In the genomic region with DNA sequence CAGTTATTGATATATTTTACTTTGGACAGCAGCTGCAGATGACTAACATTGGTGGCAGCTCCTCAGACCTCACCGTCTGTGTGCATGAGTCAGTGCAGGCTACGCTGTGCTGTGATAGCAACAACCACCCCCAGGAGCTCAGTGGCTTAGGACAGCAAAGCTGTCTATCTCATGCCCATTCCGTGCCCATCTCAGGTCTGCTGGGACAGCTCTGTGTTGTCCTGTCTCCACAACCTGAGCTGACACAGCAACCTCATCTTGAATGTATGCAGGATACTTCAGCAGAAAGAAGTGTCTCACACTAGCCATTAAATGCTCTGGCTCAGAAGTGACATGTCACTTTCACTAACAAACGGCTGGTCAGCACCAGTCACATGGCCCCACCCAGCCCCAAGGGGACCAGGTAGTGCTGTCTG, we compare ENCODE assay signal across 13 cellular contexts. TPM values are rescaled to one million over a fixed set of nuclear protein-coding genes. Genes with fewer than 3 reads are reported as not detected.
DNase-seq lines count a peak whose midpoint lies in the region; ATAC-seq and TF ChIP-seq lines count a peak whose summit lies in the region.
"Had no signal": no experiment of that assay in that cellular context is flagged by ENCODE, and none has a peak within 500 bp of the region (broad histone marks: within the 10 kb centered on the region; RNA-seq: fewer than 3 reads in every experiment).

No MANE protein-coding gene starts in this region.

- no peaks in the 10 kb centered on the region for H3K9me3 Mint-ChIP-seq in activated naive CD8-positive, alpha-beta T cell treated with anti-CD3 and anti-CD28 coated beads, Interleukin-2, amount 50 U/mL, for 24 hours
- no peaks in the 10 kb centered on the region for H3K9me3 Mint-ChIP-seq in activated naive CD8-positive, alpha-beta T cell treated with anti-CD3 and anti-CD28 coated beads for 36 hours
- no peaks in the 10 kb centered on the region for H3K9me3 Mint-ChIP-seq in stimulated activated effector memory CD8-positive, alpha-beta T cell treated with anti-CD3 and anti-CD28 coated beads, Interleukin-12 subunit alpha, Interleukin-12 subunit beta, amount 100 ng/mL, for 72 hours

- TF ChIP-seq CTCF in fibroblast of pulmonary artery (IDR thresholded peaks at IDR 0.05; ENCODE audit: low read length, missing control alignments): no peak

- H3K4me1 Mint-ChIP-seq in activated naive CD8-positive, alpha-beta T cell treated with anti-CD3 and anti-CD28 coated beads, Interleukin-2, amount 50 U/mL, for 24 hours: no peaks in the 10 kb centered on the region
- no peaks in the 10 kb centered on the region for H3K4me1 Mint-ChIP-seq in activated naive CD8-positive, alpha-beta T cell treated with anti-CD3 and anti-CD28 coated beads for 36 hours
- peaks cover 4% of the 10 kb centered on the region for H3K4me1 Mint-ChIP-seq in stimulated activated effector memory CD8-positive, alpha-beta T cell treated with anti-CD3 and anti-CD28 coated beads, Interleukin-12 subunit alpha, Interleukin-12 subunit beta, amount 100 ng/mL, for 72 hours

- no peak for DNase-seq in activated naive CD8-positive, alpha-beta T cell treated with anti-CD3 and anti-CD28 coated beads, Interleukin-2, amount 50 U/mL, for 24 hours
- DNase-seq in activated naive CD8-positive, alpha-beta T cell treated with anti-CD3 and anti-CD28 coated beads for 36 hours: no peak
- DNase-seq in fibroblast of pulmonary artery (ENCODE audit: low read depth): peak; percentile 79
- no peak for DNase-seq in stimulated activated effector memory CD8-positive, alpha-beta T cell treated with anti-CD3 and anti-CD28 coated beads, Interleukin-12 subunit alpha, Interleukin-12 subunit beta, amount 100 ng/mL, for 72 hours (ENCODE audit: low spot score in 2 of 2)
- no peak for DNase-seq in medulla oblongata (ENCODE audit: extremely low spot score)
- no peak for DNase-seq in NCI-H526 (lab: John Stamatoyannopoulos, UW)
- DNase-seq: NCI-H2227 treated with DMSO at 0.1 percent for 48 hours; stimulated activated CD4-positive, alpha-beta T cell treated with anti-CD3 and anti-CD28 coated beads, Interleukin-4, amount 100 ng/mL, for 1 hour had no signal

- H3K27ac Mint-ChIP-seq in activated naive CD8-positive, alpha-beta T cell treated with anti-CD3 and anti-CD28 coated beads, Interleukin-2, amount 50 U/mL, for 24 hours: no peak overlapping the region
- H3K27ac Mint-ChIP-seq in activated naive CD8-positive, alpha-beta T cell treated with anti-CD3 and anti-CD28 coated beads for 36 hours: no peak overlapping the region
- no peak overlapping the region for H3K27ac Mint-ChIP-seq in stimulated activated effector memory CD8-positive, alpha-beta T cell treated with anti-CD3 and anti-CD28 coated beads, Interleukin-12 subunit alpha, Interleukin-12 subunit beta, amount 100 ng/mL, for 72 hours

- no peak overlapping the region for H3K4me3 Mint-ChIP-seq in activated naive CD8-positive, alpha-beta T cell treated with anti-CD3 and anti-CD28 coated beads, Interleukin-2, amount 50 U/mL, for 24 hours
- no peak overlapping the region for H3K4me3 Mint-ChIP-seq in activated naive CD8-positive, alpha-beta T cell treated with anti-CD3 and anti-CD28 coated beads for 36 hours
- H3K4me3 Mint-ChIP-seq in stimulated activated effector memory CD8-positive, alpha-beta T cell treated with anti-CD3 and anti-CD28 coated beads, Interleukin-12 subunit alpha, Interleukin-12 subunit beta, amount 100 ng/mL, for 72 hours: no peak overlapping the region
- H3K4me3 Mint-ChIP-seq: brain had no signal

- no peaks in the 10 kb centered on the region for H3K36me3 Mint-ChIP-seq in activated naive CD8-positive, alpha-beta T cell treated with anti-CD3 and anti-CD28 coated beads, Interleukin-2, amount 50 U/mL, for 24 hours (ENCODE audit: low read depth)
- no peaks in the 10 kb centered on the region for H3K36me3 Mint-ChIP-seq in activated naive CD8-positive, alpha-beta T cell treated with anti-CD3 and anti-CD28 coated beads for 36 hours
- H3K36me3 Mint-ChIP-seq in stimulated activated effector memory CD8-positive, alpha-beta T cell treated with anti-CD3 and anti-CD28 coated beads, Interleukin-12 subunit alpha, Interleukin-12 subunit beta, amount 100 ng/mL, for 72 hours: no peaks in the 10 kb centered on the region
- H3K36me3 Mint-ChIP-seq: brain had no signal

- peaks cover under 1% of the 10 kb centered on the region for H3K27me3 Mint-ChIP-seq in activated naive CD8-positive, alpha-beta T cell treated with anti-CD3 and anti-CD28 coated beads, Interleukin-2, amount 50 U/mL, for 24 hours
- no peaks in the 10 kb centered on the region for H3K27me3 Mint-ChIP-seq in activated naive CD8-positive, alpha-beta T cell treated with anti-CD3 and anti-CD28 coated beads for 36 hours
- H3K27me3 Mint-ChIP-seq: brain had no signal

- ATAC-seq in activated naive CD8-positive, alpha-beta T cell treated with anti-CD3 and anti-CD28 coated beads, Interleukin-2, amount 50 U/mL, for 24 hours: peak; percentile 73
- ATAC-seq in SK-N-SH treated with all-trans-retinoic acid at 6 μM for 48 hours (peak; percentile 96), GM19463 (IDR thresholded peaks at IDR 0.05; ENCODE audit: unreplicated experiment) (no peak)
- ATAC-seq in stimulated activated effector memory CD8-positive, alpha-beta T cell treated with anti-CD3 and anti-CD28 coated beads, Interleukin-12 subunit alpha, Interleukin-12 subunit beta, amount 100 ng/mL, for 72 hours: peak; percentile 86

- no peak overlapping the region for H3K4me3 ChIP-seq in fibroblast of pulmonary artery (replicated peaks; ENCODE audit: low read depth, low read length)
- H3K4me3 ChIP-seq: BLaER1 had no signal

TF ChIP-seq in SK-N-SH treated with all-trans-retinoic acid at 6 μM for 48 hours, 23 proteins besides CTCF, POLR2A, EP300 and RAD21 (continues in another document):
- TF ChIP-seq, protein P1, sequence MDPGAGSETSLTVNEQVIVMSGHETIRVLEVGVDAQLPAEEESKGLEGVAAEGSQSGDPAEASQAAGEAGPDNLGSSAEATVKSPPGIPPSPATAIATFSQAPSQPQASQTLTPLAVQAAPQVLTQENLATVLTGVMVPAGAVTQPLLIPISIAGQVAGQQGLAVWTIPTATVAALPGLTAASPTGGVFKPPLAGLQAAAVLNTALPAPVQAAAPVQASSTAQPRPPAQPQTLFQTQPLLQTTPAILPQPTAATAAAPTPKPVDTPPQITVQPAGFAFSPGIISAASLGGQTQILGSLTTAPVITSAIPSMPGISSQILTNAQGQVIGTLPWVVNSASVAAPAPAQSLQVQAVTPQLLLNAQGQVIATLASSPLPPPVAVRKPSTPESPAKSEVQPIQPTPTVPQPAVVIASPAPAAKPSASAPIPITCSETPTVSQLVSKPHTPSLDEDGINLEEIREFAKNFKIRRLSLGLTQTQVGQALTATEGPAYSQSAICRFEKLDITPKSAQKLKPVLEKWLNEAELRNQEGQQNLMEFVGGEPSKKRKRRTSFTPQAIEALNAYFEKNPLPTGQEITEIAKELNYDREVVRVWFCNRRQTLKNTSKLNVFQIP (CRISPR knock-in tag; IDR thresholded peaks at IDR 0.05; ENCODE audit: borderline replicate concordance, low read depth): no peak
- TF ChIP-seq, protein P2, sequence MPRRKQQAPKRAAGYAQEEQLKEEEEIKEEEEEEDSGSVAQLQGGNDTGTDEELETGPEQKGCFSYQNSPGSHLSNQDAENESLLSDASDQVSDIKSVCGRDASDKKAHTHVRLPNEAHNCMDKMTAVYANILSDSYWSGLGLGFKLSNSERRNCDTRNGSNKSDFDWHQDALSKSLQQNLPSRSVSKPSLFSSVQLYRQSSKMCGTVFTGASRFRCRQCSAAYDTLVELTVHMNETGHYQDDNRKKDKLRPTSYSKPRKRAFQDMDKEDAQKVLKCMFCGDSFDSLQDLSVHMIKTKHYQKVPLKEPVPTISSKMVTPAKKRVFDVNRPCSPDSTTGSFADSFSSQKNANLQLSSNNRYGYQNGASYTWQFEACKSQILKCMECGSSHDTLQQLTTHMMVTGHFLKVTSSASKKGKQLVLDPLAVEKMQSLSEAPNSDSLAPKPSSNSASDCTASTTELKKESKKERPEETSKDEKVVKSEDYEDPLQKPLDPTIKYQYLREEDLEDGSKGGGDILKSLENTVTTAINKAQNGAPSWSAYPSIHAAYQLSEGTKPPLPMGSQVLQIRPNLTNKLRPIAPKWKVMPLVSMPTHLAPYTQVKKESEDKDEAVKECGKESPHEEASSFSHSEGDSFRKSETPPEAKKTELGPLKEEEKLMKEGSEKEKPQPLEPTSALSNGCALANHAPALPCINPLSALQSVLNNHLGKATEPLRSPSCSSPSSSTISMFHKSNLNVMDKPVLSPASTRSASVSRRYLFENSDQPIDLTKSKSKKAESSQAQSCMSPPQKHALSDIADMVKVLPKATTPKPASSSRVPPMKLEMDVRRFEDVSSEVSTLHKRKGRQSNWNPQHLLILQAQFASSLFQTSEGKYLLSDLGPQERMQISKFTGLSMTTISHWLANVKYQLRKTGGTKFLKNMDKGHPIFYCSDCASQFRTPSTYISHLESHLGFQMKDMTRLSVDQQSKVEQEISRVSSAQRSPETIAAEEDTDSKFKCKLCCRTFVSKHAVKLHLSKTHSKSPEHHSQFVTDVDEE (CRISPR knock-in tag; IDR thresholded peaks at IDR 0.05): no peak
- TF ChIP-seq BACH2 (CRISPR knock-in tag; IDR thresholded peaks at IDR 0.05; ENCODE audit: borderline replicate concordance): no peak
- TF ChIP-seq CSDC2 (CRISPR knock-in tag; IDR thresholded peaks at IDR 0.05): no peak
- no peak for TF ChIP-seq ESRRG (CRISPR knock-in tag; IDR thresholded peaks at IDR 0.05)
- no peak for TF ChIP-seq ZC3H10 (CRISPR knock-in tag; IDR thresholded peaks at IDR 0.05)
- no peak for TF ChIP-seq ZFP3 (CRISPR knock-in tag; IDR thresholded peaks at IDR 0.05)
- TF ChIP-seq ARNTL (CRISPR knock-in tag; IDR thresholded peaks at IDR 0.05; ENCODE audit: borderline replicate concordance, low read depth): no peak
- TF ChIP-seq ISL1 (CRISPR knock-in tag; IDR thresholded peaks at IDR 0.05): no peak
- TF ChIP-seq, protein P3, sequence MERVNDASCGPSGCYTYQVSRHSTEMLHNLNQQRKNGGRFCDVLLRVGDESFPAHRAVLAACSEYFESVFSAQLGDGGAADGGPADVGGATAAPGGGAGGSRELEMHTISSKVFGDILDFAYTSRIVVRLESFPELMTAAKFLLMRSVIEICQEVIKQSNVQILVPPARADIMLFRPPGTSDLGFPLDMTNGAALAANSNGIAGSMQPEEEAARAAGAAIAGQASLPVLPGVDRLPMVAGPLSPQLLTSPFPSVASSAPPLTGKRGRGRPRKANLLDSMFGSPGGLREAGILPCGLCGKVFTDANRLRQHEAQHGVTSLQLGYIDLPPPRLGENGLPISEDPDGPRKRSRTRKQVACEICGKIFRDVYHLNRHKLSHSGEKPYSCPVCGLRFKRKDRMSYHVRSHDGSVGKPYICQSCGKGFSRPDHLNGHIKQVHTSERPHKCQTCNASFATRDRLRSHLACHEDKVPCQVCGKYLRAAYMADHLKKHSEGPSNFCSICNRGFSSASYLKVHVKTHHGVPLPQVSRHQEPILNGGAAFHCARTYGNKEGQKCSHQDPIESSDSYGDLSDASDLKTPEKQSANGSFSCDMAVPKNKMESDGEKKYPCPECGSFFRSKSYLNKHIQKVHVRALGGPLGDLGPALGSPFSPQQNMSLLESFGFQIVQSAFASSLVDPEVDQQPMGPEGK (CRISPR knock-in tag; IDR thresholded peaks at IDR 0.05; ENCODE audit: borderline replicate concordance): no peak
- no peak for TF ChIP-seq TCF4 (CRISPR knock-in tag; IDR thresholded peaks at IDR 0.05; ENCODE audit: borderline replicate concordance)

RNA-seq across cellular contexts. Expression of a gene that starts 47.7 kb away (rescaled TPM):
- total RNA-seq in activated naive CD8-positive, alpha-beta T cell treated with anti-CD3 and anti-CD28 coated beads for 36 hours: not detected
- total RNA-seq: liver had no signal
